Comparison of ENCODE assay signal across 14 cellular contexts in genomic region chr17:76204277-76204676, GRCh38. TPM values are rescaled to one million over a fixed set of nuclear protein-coding genes. Genes with fewer than 3 reads are reported as not detected.
DNase-seq lines count a peak whose midpoint lies in the region; ATAC-seq and TF ChIP-seq lines count a peak whose summit lies in the region.
"Had no signal": no experiment of that assay in that cellular context is flagged by ENCODE, and none has a peak within 500 bp of the region (broad histone marks: within the 10 kb centered on the region; RNA-seq: fewer than 3 reads in every experiment).

No MANE protein-coding gene starts in this region.

- H3K4me3 ChIP-seq in astrocyte of the cerebellum (ENCODE audit: low read depth, low read length), result no peak overlapping the region
- H3K4me3 ChIP-seq in mesenchymal stem cell (ENCODE audit: insufficient read depth in 1 of 2, low read depth in 1 of 2, low read length in 2 of 2), result no peak overlapping the region
- H3K4me3 ChIP-seq in right atrium auricular region, result no peak overlapping the region
- H3K4me3 ChIP-seq: Peyer's patch had no signal

- no peak for ATAC-seq in GM21423 (IDR thresholded peaks at IDR 0.05; ENCODE audit: unreplicated experiment)
- ATAC-seq: activated CD4-positive, CD25-positive, alpha-beta regulatory T cell treated with anti-CD3 and anti-CD28 coated beads, Interleukin-2, amount 50 U/mL, for 24 hours had no signal

- H2AK5ac ChIP-seq in mesenchymal stem cell (ENCODE audit: low read length, severe bottlenecking), result no peak overlapping the region

- 0% methylated on average over 2 of the region's 3 CpGs for WGBS in mesenchymal stem cell

- H2BK15ac ChIP-seq in mesenchymal stem cell (ENCODE audit: low read depth, poor library complexity, severe bottlenecking), result no peak overlapping the region

- H3K4me1 ChIP-seq in mesenchymal stem cell (ENCODE audit: control insufficient read depth, insufficient read depth, low read depth, low read length) (peaks cover 20% of the 10 kb centered on the region), right atrium auricular region (peaks cover 0 to 13% of the 10 kb centered on the region in 2 donors)

- TF ChIP-seq CTCF in astrocyte of the cerebellum (IDR thresholded peaks at IDR 0.05; ENCODE audit: low read depth, low read length, missing control alignments) (no peak), right atrium auricular region (IDR thresholded peaks at IDR 0.05) (no peak)

- DNase-seq in COLO829 (ENCODE audit: low spot score), result peak; percentile 74
- DNase-seq in HS-5 (ENCODE audit: low read depth), result peak; percentile 80
- DNase-seq in astrocyte of the cerebellum (ENCODE audit: low read depth), result peak; percentile 18
- DNase-seq in mesenchymal stem cell, result peak; percentile 81
- DNase-seq in right atrium auricular region (ENCODE audit: low spot score), result no peak
- no peak for DNase-seq in NCI-H2227 treated with DMSO at 0.1 percent for 48 hours (lab: John Stamatoyannopoulos, UW)
- DNase-seq in NCI-H187 (lab: John Stamatoyannopoulos, UW), result no peak
- DNase-seq: activated naive CD4-positive, alpha-beta T cell treated with anti-CD3 and anti-CD28 coated beads for 36 hours; DMS53; effector CD4-positive, alpha-beta T cell; NCI-H1930; Peyer's patch had no signal

- H2AFZ ChIP-seq in mesenchymal stem cell (ENCODE audit: low read depth, low read length), result no peak overlapping the region

- no peak overlapping the region for H4K91ac ChIP-seq in mesenchymal stem cell (ENCODE audit: low read length)

- H2BK120ac ChIP-seq in mesenchymal stem cell (ENCODE audit: low read depth, low read length), result no peak overlapping the region

- no peak overlapping the region for H3K23ac ChIP-seq in mesenchymal stem cell (ENCODE audit: low read length in 2 of 2)

- H4K8ac ChIP-seq in mesenchymal stem cell (ENCODE audit: low read length), result no peak overlapping the region

- H3K27ac ChIP-seq in mesenchymal stem cell (ENCODE audit: low read length, poor library complexity, severe bottlenecking) (peak overlapping the region; percentile 69), right atrium auricular region (no peak overlapping the region)
- H3K27ac ChIP-seq: Peyer's patch had no signal

- H3K14ac ChIP-seq in mesenchymal stem cell (ENCODE audit: low read length in 2 of 2), result no peak overlapping the region

- no peaks in the 10 kb centered on the region for H3K9me3 ChIP-seq in mesenchymal stem cell (ENCODE audit: control insufficient read depth, low read length)
- no peaks in the 10 kb centered on the region for H3K9me3 ChIP-seq in right atrium auricular region
- H3K9me3 ChIP-seq: Peyer's patch had no signal

- H3K4ac ChIP-seq in mesenchymal stem cell (ENCODE audit: low read depth in 1 of 2, low read length in 2 of 2), result no peak overlapping the region

- H2BK12ac ChIP-seq in mesenchymal stem cell (ENCODE audit: low read length in 2 of 2), result no peak overlapping the region

- H3K27me3 ChIP-seq in mesenchymal stem cell (ENCODE audit: control insufficient read depth in 1 of 2, insufficient read depth in 1 of 2, low read length in 2 of 2) (no peaks in the 10 kb centered on the region), right atrium auricular region (no peaks in the 10 kb centered on the region)
- H3K27me3 ChIP-seq: Peyer's patch had no signal

- H3K9ac ChIP-seq in mesenchymal stem cell (ENCODE audit: low read length), result no peak overlapping the region

- no peaks in the 10 kb centered on the region for H3K79me1 ChIP-seq in mesenchymal stem cell (replicated peaks; ENCODE audit: low read length, poor library complexity, severe bottlenecking)

- no peak overlapping the region for H3K4me2 ChIP-seq in mesenchymal stem cell (ENCODE audit: low read length, poor library complexity, severe bottlenecking)

- no peak overlapping the region for H3K18ac ChIP-seq in mesenchymal stem cell (ENCODE audit: low read depth in 1 of 2, low read length in 2 of 2)

- H3K36me3 ChIP-seq in mesenchymal stem cell (ENCODE audit: control insufficient read depth in 1 of 2, insufficient read depth in 2 of 2, low read depth in 1 of 2, low read length in 2 of 2) (no peaks in the 10 kb centered on the region), right atrium auricular region (no peaks in the 10 kb centered on the region)

- in situ Hi-C loops in astrocyte of the cerebellum (cut with HindIII; ENCODE audit: low sequenced_read_pairs), result loop anchor here (5.0 kb wide), 1 partner anchor 53 kb away; no protein-coding TSS in a partner anchor

- no peak overlapping the region for H2BK5ac ChIP-seq in mesenchymal stem cell (ENCODE audit: low read depth, low read length, poor library complexity, severe bottlenecking)

RNA-seq across cellular contexts. Expression of gene RNF157, which starts 36.0 kb away (rescaled TPM):
- 5.8 TPM for polyA plus RNA-seq in mesenchymal stem cell (2013, experiment 1 of 2)
- polyA plus RNA-seq in mesenchymal stem cell (2013, experiment 2 of 2), result 5.5 TPM
- 10 to 100 TPM in 1 of 2 donors, 1 to 10 TPM in 1; 9.5 to 13.0 TPM for total RNA-seq in right atrium auricular region

Comparison
In these comparisons a context has a peak if more than half of its experiments do, and no peak if none do; other contexts are left out.
1. DNase-seq: peak in COLO829 (single experiment), HS-5 (single experiment), astrocyte of the cerebellum (single experiment) and mesenchymal stem cell (single experiment); none in right atrium auricular region (single experiment), NCI-H2227 treated with DMSO at 0.1 percent for 48 hours (single experiment) and NCI-H187 (0 of 2).